In the genomic region with DNA sequence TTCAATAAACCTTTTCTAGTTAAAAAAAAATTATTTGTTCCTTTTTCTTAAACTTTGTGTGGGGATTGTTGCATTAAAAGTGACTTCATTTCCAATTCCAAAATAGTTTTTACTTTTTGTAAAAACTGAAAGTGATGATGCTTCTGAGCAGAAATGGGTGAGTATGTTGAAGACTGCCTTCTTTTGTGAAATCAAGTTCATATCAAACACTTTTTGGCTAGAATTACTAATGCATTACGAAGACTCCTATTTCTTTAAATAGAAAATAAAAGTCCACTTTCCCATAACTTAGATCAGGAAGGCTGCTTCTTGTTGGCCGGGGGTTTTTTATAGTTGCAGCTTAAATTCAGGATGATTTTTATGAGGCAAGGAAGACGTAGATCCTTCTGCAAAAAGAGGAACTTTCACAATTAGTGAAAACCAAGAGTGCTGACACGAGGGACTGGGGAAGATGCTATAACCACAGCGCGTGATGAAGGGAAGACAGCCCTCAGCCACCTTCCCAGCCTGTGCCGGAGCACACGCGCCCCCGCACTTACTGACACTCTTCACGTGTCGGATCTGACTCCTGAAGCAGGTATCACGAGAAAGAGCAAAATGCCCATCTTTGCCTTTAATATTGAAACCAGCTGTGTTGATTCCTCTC, we compare ENCODE assay signal across 8 cellular contexts.
A peak's percentile ranks its signal among the peaks of the same experiment; 100 is the strongest.
DNase-seq lines count a peak whose midpoint lies in the region; ATAC-seq lines count a peak whose summit lies in the region.

No MANE protein-coding gene starts in this region.

- H3K27me3 Mint-ChIP-seq in stimulated activated naive CD8-positive, alpha-beta T cell treated with anti-CD3 and anti-CD28 coated beads, Interleukin-15, amount 100 ng/mL, for 72 hours = peaks cover 94% of the 10 kb centered on the region

- H3K4me3 Mint-ChIP-seq in stimulated activated naive CD8-positive, alpha-beta T cell treated with anti-CD3 and anti-CD28 coated beads, Interleukin-15, amount 100 ng/mL, for 72 hours = peak overlapping the region; percentile 65

- DNase-seq in activated CD4-positive, CD25-positive, alpha-beta regulatory T cell (lab: John Stamatoyannopoulos, UW) = no peak
- DNase-seq in SIG-M5 treated with dmso at 0.1 percent for 504 hours (lab: John Stamatoyannopoulos, UW; ENCODE audit: unreplicated experiment) (peak; percentile 86), left ventricle myocardium superior (no peak), cortex of kidney (lab: John Stamatoyannopoulos, UW) (no peak), NCI-H510A treated with DMSO at 0.1 percent for 48 hours (lab: John Stamatoyannopoulos, UW) (no peak)
- DNase-seq in stimulated activated naive CD8-positive, alpha-beta T cell treated with anti-CD3 and anti-CD28 coated beads, Interleukin-15, amount 100 ng/mL, for 72 hours = no peak

- peaks cover 0 to 4% of the 10 kb centered on the region in 2 donors for H3K9me3 Mint-ChIP-seq in stimulated activated naive CD8-positive, alpha-beta T cell treated with anti-CD3 and anti-CD28 coated beads, Interleukin-15, amount 100 ng/mL, for 72 hours

- peaks cover 15% of the 10 kb centered on the region for H3K4me1 Mint-ChIP-seq in stimulated activated naive CD8-positive, alpha-beta T cell treated with anti-CD3 and anti-CD28 coated beads, Interleukin-15, amount 100 ng/mL, for 72 hours

- H3K27ac Mint-ChIP-seq in stimulated activated naive CD8-positive, alpha-beta T cell treated with anti-CD3 and anti-CD28 coated beads, Interleukin-15, amount 100 ng/mL, for 72 hours = peak overlapping the region in 1 of 2 donors; percentile 32

- intact Hi-C loops in left ventricle myocardium superior (cut with micrococcal nuclease) = no loop called here

- ATAC-seq in activated CD4-positive, CD25-positive, alpha-beta regulatory T cell treated with anti-CD3 and anti-CD28 coated beads, Interleukin-2, amount 50 U/mL, for 24 hours = peak; percentile 61 to 71
- ATAC-seq in left ventricle myocardium superior (peak; percentile 68), GM21737 (IDR thresholded peaks at IDR 0.05; ENCODE audit: unreplicated experiment) (no peak)
- peak; percentile 80 for ATAC-seq in stimulated activated naive CD8-positive, alpha-beta T cell treated with anti-CD3 and anti-CD28 coated beads, Interleukin-15, amount 100 ng/mL, for 72 hours
